ENCODE assay signal across 8 cellular contexts in genomic region chr21:34073032-34073748, GRCh38. TPM values are rescaled to one million over a fixed set of nuclear protein-coding genes. Genes with fewer than 3 reads are reported as not detected.
DNase-seq lines count a peak whose midpoint lies in the region; ATAC-seq, FAIRE-seq and TF ChIP-seq lines count a peak whose summit lies in the region.

MRPS6 (plus strand) TSS chr21:34073578; CDS start chr21:34073701, 123 bp downstream.
SLC5A3 (plus strand) TSS chr21:34073578; CDS start chr21:34095199, 21,621 bp downstream.

- H3K4me3 ChIP-seq in NT2/D1 (ENCODE audit: insufficient read length, low read depth) (peak within 1 kb of the TSS; percentile 87), endothelial cell of umbilical vein (replicated peaks in 1 of 3; ENCODE audit: insufficient read depth in 1 of 3, low read depth in 1 of 3, low read length in 3 of 3) (peak within 1 kb of the TSS; percentile 79 to 83 (median 80))

- peak; percentile 79 for FAIRE-seq in endothelial cell of umbilical vein (lab: Jason Lieb, UNC)

- H3K27me3 Mint-ChIP-seq in mesothelial cell of epicardium (ENCODE audit: low read depth) = no peaks in the 10 kb centered on the region

- peak; percentile 72 for ATAC-seq in GM19467 (IDR thresholded peaks at IDR 0.05; ENCODE audit: unreplicated experiment)

- intact Hi-C loops in endothelial cell of umbilical vein (cut with micrococcal nuclease) = loop anchor here (1.0 to 5.0 kb wide), 6 partner anchors 43 to 169 kb away; no protein-coding TSS in a partner anchor

- no TSS peak for BruUV-seq in endothelial cell of umbilical vein (replicated peaks; lab: Mats Ljungman, UMichigan)

- H3K9ac ChIP-seq in NT2/D1 (ENCODE audit: insufficient read length, low read depth) (peak within 1 kb of the TSS; percentile 97), endothelial cell of umbilical vein (replicated peaks; ENCODE audit: extremely low read depth, insufficient read depth, low read length) (peak within 1 kb of the TSS; percentile 75)

- POLR2A ChIA-PET in endothelial cell of umbilical vein (lab: Charles Lee) = interaction anchor here (0.5 to 1.0 kb wide), 2 partner anchors 101 to 105 kb away, joined by 4 to 8 read pairs; no protein-coding TSS in a partner anchor

- H3K4me2 ChIP-seq in endothelial cell of umbilical vein (ENCODE audit: insufficient read depth, low read length) = peak within 1 kb of the TSS; percentile 93

- H3K9me1 ChIP-seq in endothelial cell of umbilical vein (replicated peaks; ENCODE audit: control insufficient read depth, extremely low read depth, insufficient read depth, low read length) = no peaks in the 10 kb centered on the region

- H3K36me3 Mint-ChIP-seq in mesothelial cell of epicardium = no peaks in the 10 kb centered on the region

- peaks cover 45% of the 10 kb centered on the region for H3K4me1 Mint-ChIP-seq in mesothelial cell of epicardium

- H3K36me3 ChIP-seq in NT2/D1 (ENCODE audit: insufficient read depth, insufficient read length, low read length) (peaks cover 41% of the 10 kb centered on the region), endothelial cell of umbilical vein (ENCODE audit: control insufficient read depth in 2 of 2, extremely low read depth in 1 of 2, insufficient read depth in 2 of 2, low read length in 2 of 2) (no peaks in the 10 kb centered on the region)

- peaks cover 6% of the 10 kb centered on the region for H3K79me2 ChIP-seq in endothelial cell of umbilical vein (ENCODE audit: control insufficient read depth, insufficient read depth, low read length)

- peak; percentile 88 for TF ChIP-seq POLR2A in endothelial cell of umbilical vein (IDR thresholded peaks at IDR 0.05; ENCODE audit: low read depth, low read length)

- no peaks in the 10 kb centered on the region for H3K9me3 Mint-ChIP-seq in mesothelial cell of epicardium

- H3K27ac ChIP-seq in endothelial cell of umbilical vein (ENCODE audit: insufficient read depth, low read depth, low read length) = peak within 1 kb of the TSS; percentile 65

- H3K27me3 ChIP-seq in NT2/D1 (ENCODE audit: insufficient read depth, insufficient read length) (peaks cover 10% of the 10 kb centered on the region), endothelial cell of umbilical vein (ENCODE audit: control insufficient read depth in 2 of 2, insufficient read depth in 2 of 2, low read length in 2 of 2) (peaks cover 0 to 2% of the 10 kb centered on the region in 2 experiments)

- CTCF ChIA-PET in endothelial cell of umbilical vein (lab: Charles Lee) = interaction anchor here (1.1 to 2.8 kb wide), 5 partner anchors 19 to 275 kb away, joined by 6 to 38 read pairs (median 12); no protein-coding TSS in a partner anchor

- peak within 1 kb of the TSS; percentile 96 for H3K4me3 Mint-ChIP-seq in mesothelial cell of epicardium

- TF ChIP-seq CTCF in endothelial cell of umbilical vein (IDR thresholded peaks at IDR 0.05; ENCODE audit: extremely low read depth in 1 of 2, insufficient read depth in 1 of 2, low read depth in 1 of 2, low read length in 2 of 2) (no peak), mesothelial cell of epicardium (IDR thresholded peaks at IDR 0.05; ENCODE audit: unreplicated experiment) (no peak)

- H3K27ac Mint-ChIP-seq in mesothelial cell of epicardium = peak within 1 kb of the TSS; percentile 98

- H2AFZ ChIP-seq in endothelial cell of umbilical vein (ENCODE audit: low read depth, low read length) = peak within 1 kb of the TSS; percentile 92

- peaks cover 7% of the 10 kb centered on the region for H3K4me1 ChIP-seq in NT2/D1 (ENCODE audit: insufficient read depth, insufficient read length)
- peaks cover 10% of the 10 kb centered on the region for H3K4me1 ChIP-seq in endothelial cell of umbilical vein (ENCODE audit: control insufficient read depth, extremely low read depth, insufficient read depth, low read length)

- no peaks in the 10 kb centered on the region for H3K9me3 ChIP-seq in NT2/D1 (ENCODE audit: insufficient read depth, low read length)
- no peaks in the 10 kb centered on the region for H3K9me3 ChIP-seq in endothelial cell of umbilical vein (replicated peaks; ENCODE audit: control insufficient read depth, insufficient read depth, low read length)

- dilution Hi-C loops in endothelial cell of umbilical vein (cut with MboI; ENCODE audit: extremely low pct_ligation_motif_present, low sequenced_read_pairs) = no loop called here

- DNase-seq in COLO668 (lab: John Stamatoyannopoulos, UW; ENCODE audit: unreplicated experiment) (peak; percentile 94), HS-27A (ENCODE audit: low read depth) (peak; percentile 63), NT2/D1 (ENCODE audit: low read depth, low spot score) (peak; percentile 85), endothelial cell of umbilical vein (ENCODE audit: low read depth, low spot score) (peak; percentile 81), mesothelial cell of epicardium (ENCODE audit: low spot score in 2 of 2, unreplicated experiment in 2 of 2) (peak; percentile 80 to 85)
- DNase-seq in activated CD8-positive, alpha-beta memory T cell treated with anti-CD3 and anti-CD28 coated beads, Interleukin-2, amount 50 U/mL, for 4 hours = peak; percentile 69
- peak; percentile 48 to 57 for DNase-seq in stimulated activated CD8-positive, alpha-beta memory T cell treated with anti-CD3 and anti-CD28 coated beads, Interleukin-15, amount 100 ng/mL, for 4 hours (ENCODE audit: low read depth in 2 of 2)

- H4K20me1 ChIP-seq in endothelial cell of umbilical vein (replicated peaks; ENCODE audit: control insufficient read depth, extremely low read depth, insufficient read depth, low read length) = no peaks in the 10 kb centered on the region

TF ChIP-seq in endothelial cell of umbilical vein, 7 proteins besides CTCF, POLR2A, EP300 and RAD21:
- TF ChIP-seq EZH2 (IDR thresholded peaks at IDR 0.05; ENCODE audit: borderline replicate concordance, low read depth, low read length, severe bottlenecking) (no peak), FOS (IDR thresholded peaks at IDR 0.05; ENCODE audit: borderline replicate concordance, insufficient read depth, low read length) (no peak), POLR2AphosphoS5 (IDR thresholded peaks at IDR 0.05; ENCODE audit: insufficient read depth, low read depth, low read length) (peak; percentile 82), MYC (IDR thresholded peaks at IDR 0.05; ENCODE audit: low read depth, low read length) (no peak), MAX (IDR thresholded peaks at IDR 0.05; ENCODE audit: insufficient read depth, insufficient read length) (no peak), JUN (IDR thresholded peaks at IDR 0.05; ENCODE audit: borderline replicate concordance, insufficient read depth, insufficient read length, low read depth) (no peak), GATA2 (IDR thresholded peaks at IDR 0.05; ENCODE audit: insufficient read depth, insufficient read length, low read depth, low read length) (no peak)

RNA-seq across cellular contexts. Expression of gene MRPS6, which starts in this region (rescaled TPM):
- 35.5 and 37.2 TPM in 2 replicates for total RNA-seq in endothelial cell of umbilical vein
- polyA plus RNA-seq in endothelial cell of umbilical vein = 18.0 and 19.8 TPM in 2 replicates
- 19.9 and 20.6 TPM in 2 replicates for polyA plus RNA-seq in endothelial cell of umbilical vein (2011; cell fraction: cytosol; rRNA removed)
- 22.6 and 23.8 TPM in 2 replicates for polyA plus RNA-seq in endothelial cell of umbilical vein (2011; cell fraction: nucleus; rRNA removed)
- polyA plus RNA-seq in endothelial cell of umbilical vein (2012) = 34.0 and 57.2 TPM in 2 replicates
- polyA minus RNA-seq in endothelial cell of umbilical vein = 8.5 and 11.6 TPM in 2 replicates
- polyA minus RNA-seq in endothelial cell of umbilical vein (2011; cell fraction: cytosol; rRNA and poly(A)+ RNA removed) = 8.2 TPM
- polyA minus RNA-seq in endothelial cell of umbilical vein (2011; cell fraction: nucleus; rRNA and poly(A)+ RNA removed) = 9.6 and 15.1 TPM in 2 replicates
- total RNA-seq in mesothelial cell of epicardium = 129 to 135 TPM (median 134 TPM) in 3 replicates

RNA-seq across cellular contexts. Expression of gene SLC5A3, which starts in this region (rescaled TPM):
- total RNA-seq in endothelial cell of umbilical vein (6.8 and 8.0 TPM in 2 replicates), mesothelial cell of epicardium (53.9 to 56.8 TPM (median 54.9 TPM) in 3 replicates)
- polyA plus RNA-seq in endothelial cell of umbilical vein = 1.1 and 1.6 TPM in 2 replicates
- polyA plus RNA-seq in endothelial cell of umbilical vein (2011; cell fraction: cytosol; rRNA removed) = 0.93 and 0.99 TPM in 2 replicates
- polyA plus RNA-seq in endothelial cell of umbilical vein (2011; cell fraction: nucleus; rRNA removed) = 3.3 and 5.2 TPM in 2 replicates
- polyA plus RNA-seq in endothelial cell of umbilical vein (2012) = 3.6 and 4.7 TPM in 2 replicates
- polyA minus RNA-seq in endothelial cell of umbilical vein = 10.0 and 11.6 TPM in 2 replicates
- 12.3 TPM for polyA minus RNA-seq in endothelial cell of umbilical vein (2011; cell fraction: cytosol; rRNA and poly(A)+ RNA removed)
- polyA minus RNA-seq in endothelial cell of umbilical vein (2011; cell fraction: nucleus; rRNA and poly(A)+ RNA removed) = 13.4 and 22.1 TPM in 2 replicates

Comparison
In these comparisons a context has a peak if more than half of its experiments do, and no peak if none do; other contexts are left out.
1. Peak in every context shown above with its lines: DNase-seq, ATAC-seq, H3K4me3 ChIP-seq and H3K27ac ChIP-seq.